ENCODE assay signal across 11 cellular contexts in genomic region chr12:11827096-11827841, GRCh38.
DNase-seq lines count a peak whose midpoint lies in the region; ATAC-seq, FAIRE-seq and TF ChIP-seq lines count a peak whose summit lies in the region.
"Had no signal": no experiment of that assay in that cellular context is flagged by ENCODE, and none has a peak within 500 bp of the region (broad histone marks: within the 10 kb centered on the region; RNA-seq: fewer than 3 reads in every experiment).

No MANE protein-coding gene starts in this region.

- H2BK12ac ChIP-seq in H1 (ENCODE audit: low read depth, low read length) = no peak overlapping the region

- H4K91ac ChIP-seq in H1 (replicated peaks; ENCODE audit: insufficient read length, low read length) = no peak overlapping the region

- peak overlapping the region; percentile 53 to 66 for H3K4me2 ChIP-seq in H1 (ENCODE audit: insufficient read depth in 1 of 2, low read depth in 2 of 2, low read length in 2 of 2)

- peak overlapping the region; percentile 49 for H3K18ac ChIP-seq in H1 (ENCODE audit: extremely low read depth, low read length)

- H3K9me3 ChIP-seq in cardiac muscle cell (ENCODE audit: low read depth) = no peaks in the 10 kb centered on the region
- H3K9me3 ChIP-seq in H1 (ENCODE audit: insufficient read depth in 2 of 2, low read depth in 1 of 2, low read length in 1 of 2) = no peaks in the 10 kb centered on the region
- H3K9me3 ChIP-seq in upper lobe of left lung = no peaks in the 10 kb centered on the region

- peaks cover 77% of the 10 kb centered on the region for H3K4me1 ChIP-seq in cardiac muscle cell (ENCODE audit: low read depth)
- peaks cover 10 to 25% (median 18%) of the 10 kb centered on the region in 4 experiments; a peak in 6 of 7 replicates for H3K4me1 ChIP-seq in H1 (replicated peaks in 1 of 4; ENCODE audit: control insufficient read depth in 3 of 4, insufficient read depth in 4 of 4, low read length in 3 of 4)
- H3K4me1 ChIP-seq in upper lobe of left lung = peaks cover 37 to 52% (median 44%) of the 10 kb centered on the region in 4 donors

- no peak overlapping the region for H2BK20ac ChIP-seq in H1 (ENCODE audit: low read length)

- no peak overlapping the region for H3K56ac ChIP-seq in H1 (replicated peaks; ENCODE audit: insufficient read length, low read depth, low read length)

- peak overlapping the region; percentile 46 for H2BK5ac ChIP-seq in H1 (ENCODE audit: low read depth, low read length)

- CTCF ChIA-PET in H1 (lab: Charles Lee; ENCODE audit: partially characterized antibody) = interaction anchor here (0.9 to 2.0 kb wide), 3 partner anchors 12 to 246 kb away, joined by 3 to 7 read pairs (median 3); no protein-coding TSS in a partner anchor

- no peak overlapping the region for H4K8ac ChIP-seq in H1 (ENCODE audit: extremely low read depth, insufficient read depth, low read length)

- H4K20me1 ChIP-seq in H1 (replicated peaks in 1 of 2; ENCODE audit: control insufficient read depth in 1 of 2, insufficient read depth in 2 of 2, low read length in 2 of 2) = no peaks in the 10 kb centered on the region

- no peaks in the 10 kb centered on the region for H3K79me2 ChIP-seq in H1 (ENCODE audit: control insufficient read depth in 1 of 2, insufficient read depth in 2 of 2, low read length in 2 of 2)

- H3K27ac ChIP-seq in cardiac muscle cell (peak overlapping the region; percentile 88), H1 (ENCODE audit: low read depth, low read length) (peak overlapping the region; percentile 50), upper lobe of left lung (peak overlapping the region in 3 of 4 donors; percentile 37 to 68 (median 58))

- FAIRE-seq in H1 (lab: Jason Lieb, UNC) = peak; percentile 82
- FAIRE-seq: keratinocyte had no signal

- no peak overlapping the region for H3K4me3 ChIP-seq in cardiac muscle cell
- peak overlapping the region; percentile 8 to 38 (median 20); a peak in 6 of 8 replicates for H3K4me3 ChIP-seq in H1 (ENCODE audit: extremely low read depth in 1 of 4, insufficient read depth in 2 of 4, low read depth in 3 of 4, low read length in 4 of 4)
- no peak overlapping the region for H3K4me3 ChIP-seq in upper lobe of left lung

- peak; percentile 33 to 50 for DNase-seq in cardiac muscle cell (ENCODE audit: low read depth in 1 of 2, low spot score in 1 of 2)
- no peak for DNase-seq in left ventricle myocardium superior
- no peak for DNase-seq in H1 (ENCODE audit: low read depth in 1 of 2, low spot score in 2 of 2)
- DNase-seq in midbrain (lab: John Stamatoyannopoulos, UW) = peak; percentile 19
- no peak for DNase-seq in upper lobe of left lung
- no peak for DNase-seq in HCEC 1CT
- DNase-seq: activated CD4-positive, alpha-beta T cell treated with anti-CD3 and anti-CD28 coated beads for 4 hours; stimulated activated CD4-positive, alpha-beta T cell treated with anti-CD3 and anti-CD28 coated beads, Interleukin-4, amount 100 ng/mL, for 4 hours had no signal

- no peak overlapping the region for H4K5ac ChIP-seq in H1 (ENCODE audit: insufficient read length, low read depth, low read length)

- H3K23me2 ChIP-seq in H1 (ENCODE audit: low read depth, low read length) = peaks cover 2% of the 10 kb centered on the region; the same call in 1 of the 2 replicates

- H2AK5ac ChIP-seq in H1 (ENCODE audit: low read depth, low read length) = no peak overlapping the region

- no peak for ATAC-seq in left ventricle myocardium superior
- peak in 1 of 2 donors; percentile 61 for ATAC-seq in upper lobe of left lung (ENCODE audit: low FRiP score in 2 of 2)
- no peak for ATAC-seq in HG03139 (IDR thresholded peaks at IDR 0.05; ENCODE audit: unreplicated experiment)
- ATAC-seq in GM18868 (IDR thresholded peaks at IDR 0.05; ENCODE audit: unreplicated experiment) = no peak

- H3K36me3 ChIP-seq in cardiac muscle cell = no peaks in the 10 kb centered on the region
- H3K36me3 ChIP-seq in H1 (ENCODE audit: control insufficient read depth in 2 of 4, insufficient read depth in 4 of 4, low read length in 3 of 4) = no peaks in the 10 kb centered on the region
- H3K36me3 ChIP-seq in upper lobe of left lung = peaks cover 0 to 8% (median 0%) of the 10 kb centered on the region in 4 donors

- POLR2A ChIA-PET in H1 (lab: Charles Lee; ENCODE audit: partially characterized antibody) = interaction anchor here (0.6 to 1.0 kb wide), 5 partner anchors 9 to 219 kb away, joined by 3 to 4 read pairs (median 3); no protein-coding TSS in a partner anchor

- H3K14ac ChIP-seq in H1 (ENCODE audit: insufficient read length) = no peak overlapping the region

- H2BK15ac ChIP-seq in H1 (ENCODE audit: low read length) = no peak overlapping the region

- no peaks in the 10 kb centered on the region for H3K79me1 ChIP-seq in H1 (ENCODE audit: low read depth, low read length)

- TF ChIP-seq CTCF in cardiac muscle cell (IDR thresholded peaks at IDR 0.05; ENCODE audit: low read depth, low read length) (no peak), H1 (IDR thresholded peaks at IDR 0.05; ENCODE audit: control extremely low read depth in 1 of 3, insufficient read depth in 1 of 3, low read depth in 1 of 3, low read length in 3 of 3) (no peak), upper lobe of left lung (IDR thresholded peaks at IDR 0.05) (no peak)

- H2AFZ ChIP-seq in H1 (ENCODE audit: low read length) = 0 out of 2 replicates have a peak overlapping the region, but pooled peaks have one; percentile 1

- H3K23ac ChIP-seq in H1 (ENCODE audit: insufficient read length) = no peak overlapping the region

- H3K9ac ChIP-seq in H1 (replicated peaks in 1 of 4; ENCODE audit: extremely low read depth in 1 of 4, low read depth in 3 of 4, low read length in 3 of 4) = peak overlapping the region in 1 of 4 experiments; percentile 1; a peak in 1 of 7 replicates

- H3K27me3 ChIP-seq in cardiac muscle cell = no peaks in the 10 kb centered on the region
- no peaks in the 10 kb centered on the region for H3K27me3 ChIP-seq in H1 (replicated peaks in 1 of 4; ENCODE audit: control insufficient read depth in 3 of 4, extremely low read depth in 1 of 4, insufficient read depth in 3 of 4, low read length in 3 of 4)
- no peaks in the 10 kb centered on the region for H3K27me3 ChIP-seq in upper lobe of left lung

- no peak overlapping the region for H2BK120ac ChIP-seq in H1 (replicated peaks; ENCODE audit: low read depth, low read length)

- no peak for TF ChIP-seq POLR2A in H1 (IDR thresholded peaks at IDR 0.05; ENCODE audit: control extremely low read depth in 1 of 2, low read depth in 2 of 2, low read length in 2 of 2)
- TF ChIP-seq POLR2A in upper lobe of left lung (IDR thresholded peaks at IDR 0.05) = no peak

- WGBS in H1 (ENCODE audit: extremely low coverage in 1 of 2, insufficient coverage in 1 of 2, insufficient read length in 1 of 2, insufficient replicate concordance in 2 of 2, low coverage in 1 of 2, low lambda C conversion rate in 2 of 2, missing lambda C conversion rate in 1 of 2), 2 experiments = 24% methylated on average over 16 of the region's 16 CpGs; no CpG with 5 or more reads in 1 of the 2 experiments
- 59 to 72% methylated on average over 16 of the region's 16 CpGs for WGBS in upper lobe of left lung, 2 donors

- intact Hi-C loops in left ventricle myocardium superior (cut with micrococcal nuclease) = no loop called here

- TF ChIP-seq RAD21 in H1 (IDR thresholded peaks at IDR 0.05 in 1 of 2, conservative IDR thresholded peaks at IDR 0.05 in 1 of 2; ENCODE audit: low read depth in 2 of 2, low read length in 2 of 2) = no peak

- no peak overlapping the region for H3K4ac ChIP-seq in H1 (replicated peaks; ENCODE audit: insufficient read length, low read depth, low read length)

- TF ChIP-seq EP300 in H1 (IDR thresholded peaks at IDR 0.05; ENCODE audit: borderline replicate concordance in 1 of 2, low read depth in 2 of 2, low read length in 2 of 2) = no peak
- no peak for TF ChIP-seq EP300 in upper lobe of left lung (IDR thresholded peaks at IDR 0.05)

TF ChIP-seq in H1, 55 proteins besides CTCF, POLR2A, EP300 and RAD21:
- TF ChIP-seq MAFK (IDR thresholded peaks at IDR 0.05; ENCODE audit: low read depth, low read length) = peak; percentile 96
- peak; percentile 36; the same call in 1 of the 2 replicates for TF ChIP-seq CHD2 (IDR thresholded peaks at IDR 0.05; ENCODE audit: low read length)
- 0 out of 2 replicates have a peak, but pooled peaks have one; percentile 23 for TF ChIP-seq EGR1 (IDR thresholded peaks at IDR 0.05; ENCODE audit: borderline replicate concordance, low read depth, low read length)
- peak; percentile 20 for TF ChIP-seq TAF7 (optimal IDR thresholded peaks at IDR 0.05; ENCODE audit: borderline replicate concordance, low read depth, low read length)
- TF ChIP-seq SP1 (IDR thresholded peaks at IDR 0.05; ENCODE audit: low read depth, low read length) = 0 out of 2 replicates have a peak, but pooled peaks have one; percentile 41
- 0 out of 2 replicates have a peak, but pooled peaks have one; percentile 5 for TF ChIP-seq JUND (IDR thresholded peaks at IDR 0.05; ENCODE audit: low read length)
- TF ChIP-seq SIX5 (IDR thresholded peaks at IDR 0.05; ENCODE audit: low read depth, low read length) = no peak
- no peak for TF ChIP-seq KDM1A (IDR thresholded peaks at IDR 0.05; ENCODE audit: borderline replicate concordance, low read length)
- 0 out of 4 replicates have a peak, but pooled peaks of 1 of the 2 experiments have one; percentile 42 for TF ChIP-seq HDAC2 (IDR thresholded peaks at IDR 0.05; ENCODE audit: borderline replicate concordance in 1 of 2, low read depth in 2 of 2, low read length in 2 of 2)
- peak; percentile 73 for TF ChIP-seq ASH2L (IDR thresholded peaks at IDR 0.05; ENCODE audit: low read length)
- TF ChIP-seq TEAD4 (IDR thresholded peaks at IDR 0.05; ENCODE audit: low read depth, low read length) = peak; percentile 60; the same call in 1 of the 2 replicates
- no peak for TF ChIP-seq CHD1 (IDR thresholded peaks at IDR 0.05; ENCODE audit: low read depth, low read length)
- peak; percentile 43 for TF ChIP-seq BACH1 (IDR thresholded peaks at IDR 0.05; ENCODE audit: low read length)

Comparison
In these comparisons a context has a peak if more than half of its experiments do, and no peak if none do; other contexts are left out.
1. DNase-seq: peak in cardiac muscle cell (2 of 2) and midbrain (single experiment); none in left ventricle myocardium superior (single experiment), H1 (0 of 2), upper lobe of left lung (0 of 2) and HCEC 1CT (single experiment).
2. H3K4me3 ChIP-seq: peak in H1 (4 of 4); none in cardiac muscle cell (single experiment) and upper lobe of left lung (0 of 4).
3. Peak in every context shown above with its lines, with median percentiles within 50 percentile points of each other: H3K27ac ChIP-seq.